Comparison of ENCODE assay signal across 19 cellular contexts in the genomic region with DNA sequence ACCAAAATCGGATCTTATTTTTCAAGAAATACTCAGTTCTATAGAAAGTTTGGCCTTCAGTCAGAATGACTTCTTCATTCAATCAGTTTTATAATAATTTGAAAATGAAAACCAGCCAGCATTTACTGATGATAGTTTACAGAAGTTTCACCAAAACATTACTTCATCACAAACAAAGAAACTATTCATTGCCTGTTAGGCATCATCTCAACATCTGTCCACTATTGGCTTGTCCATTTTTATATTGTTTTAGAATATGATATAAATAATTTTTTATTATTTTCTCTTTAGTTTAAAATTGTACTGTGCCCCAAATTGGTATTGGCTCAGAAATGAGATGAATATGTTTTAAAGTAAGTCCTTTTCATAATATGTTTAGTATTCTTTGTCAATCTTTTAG.
"Had no signal": no experiment of that assay in that cellular context is flagged by ENCODE, and none has a peak within 500 bp of the region (broad histone marks: within the 10 kb centered on the region; RNA-seq: fewer than 3 reads in every experiment).

No MANE protein-coding gene starts in this region.

- H3K27me3 ChIP-seq: gastrocnemius medialis, neutrophil, right atrium auricular region, transverse colon had no signal

- H3K4me1 ChIP-seq: gastrocnemius medialis, transverse colon had no signal

- H3K36me3 ChIP-seq: gastrocnemius medialis, neutrophil, right atrium auricular region, thoracic aorta, transverse colon had no signal

- ATAC-seq: esophagus mucosa; gastrocnemius medialis; left ventricle myocardium superior; mucosa of descending colon; naive thymus-derived CD8-positive, alpha-beta T cell had no signal

- H3K4me3 ChIP-seq: gastrocnemius medialis, lung, mucosa of descending colon, right atrium auricular region, thoracic aorta, transverse colon had no signal

- H3K27ac ChIP-seq: gastrocnemius medialis, neutrophil, right atrium auricular region, thoracic aorta, transverse colon had no signal

- H3K9me3 ChIP-seq: gastrocnemius medialis, mucosa of descending colon, neutrophil, right atrium auricular region, thoracic aorta, transverse colon had no signal

- DNase-seq: effector CD4-positive, alpha-beta T cell; endodermal cell; gastrocnemius medialis; glutamatergic neuron; islet precursor cell; left ventricle myocardium superior; mucosa of descending colon; naive thymus-derived CD8-positive, alpha-beta T cell; posterior cingulate gyrus; small intestine; stimulated activated CD4-positive, alpha-beta T cell treated with anti-CD3 and anti-CD28 coated beads, Interleukin-12 subunit alpha, Interleukin-12 subunit beta, amount 100 ng/mL, for 4 hours; stimulated activated naive CD4-positive, alpha-beta T cell; transverse colon had no signal

- FAIRE-seq: colon, small intestine had no signal
